Comparison of ENCODE assay signal across 10 cellular contexts in the genomic region with DNA sequence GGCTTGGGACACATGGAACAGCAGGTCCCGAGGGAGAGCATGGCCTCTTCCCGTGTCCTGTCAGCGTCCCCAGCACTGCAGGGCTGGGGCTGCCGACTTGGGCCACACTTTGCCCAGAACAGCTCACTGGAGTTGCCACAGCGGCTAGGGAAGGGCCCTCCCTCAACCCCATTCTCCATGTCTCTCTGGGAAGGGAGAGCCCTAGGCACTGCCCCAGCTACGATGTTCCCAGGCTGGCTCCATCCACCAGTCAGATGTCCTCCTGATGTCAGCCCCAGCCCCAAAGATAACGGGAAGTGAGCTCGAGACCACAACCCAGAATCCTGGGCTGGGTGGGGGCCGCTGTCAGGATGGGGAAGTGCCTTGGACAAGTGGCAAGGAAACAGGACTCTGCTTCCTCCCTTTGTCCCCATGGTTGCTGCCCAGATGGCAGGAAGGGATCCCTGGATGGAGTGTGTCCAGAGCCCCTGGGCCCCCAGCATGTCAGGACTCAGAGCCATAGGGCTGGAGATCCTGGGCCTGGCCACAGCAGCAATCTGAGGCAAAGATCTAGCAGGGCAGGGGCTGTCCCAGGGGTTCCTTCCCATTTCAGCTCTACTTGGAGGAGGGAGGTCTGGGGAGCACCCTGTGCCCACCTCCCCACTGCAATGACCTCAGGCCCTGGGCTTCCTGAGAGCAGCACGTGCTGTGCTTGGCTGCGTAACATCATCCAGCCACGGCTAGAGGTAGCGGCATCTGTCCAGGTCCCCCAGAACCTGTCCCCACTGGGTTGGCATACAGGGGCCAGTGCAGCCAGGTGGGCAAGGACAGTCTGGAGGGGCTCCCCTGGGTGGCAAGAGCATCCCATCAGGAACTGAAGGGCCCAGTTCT. TPM values are rescaled to one million over a fixed set of nuclear protein-coding genes. Genes with fewer than 3 reads are reported as not detected.
DNase-seq lines count a peak whose midpoint lies in the region; ATAC-seq, FAIRE-seq and TF ChIP-seq lines count a peak whose summit lies in the region.
"Not testable (repeated sequence)": the region's sequence is repeated elsewhere in the genome, so short reads cannot be mapped to it uniquely, and the experiment has no call there.
"Had no signal": no experiment of that assay in that cellular context is flagged by ENCODE, and none has a peak within 500 bp of the region (broad histone marks: within the 10 kb centered on the region; RNA-seq: fewer than 3 reads in every experiment).

No MANE protein-coding gene starts in this region.

- not testable (repeated sequence) for H3K9me3 Mint-ChIP-seq in CD4-positive, alpha-beta T cell; T-cell; activated T-helper 17 cell treated with anti-CD3 and anti-CD28 coated beads, Interleukin-2, amount 50 U/mL, for 72 hours; neural crest cell; stimulated activated effector memory CD8-positive, alpha-beta T cell treated with anti-CD3 and anti-CD28 coated beads, Interleukin-12 subunit alpha, Interleukin-12 subunit beta, amount 100 ng/mL, for 72 hours

- not testable (repeated sequence) for H3K9me1 ChIP-seq in K562 (ENCODE audit: control insufficient read depth, insufficient read depth, low read length)

- in situ Hi-C loops in K562 (cut with MboI): not testable (repeated sequence)

- not testable (repeated sequence) for H3K4me3 ChIP-seq in K562

- TF ChIP-seq POLR2A in K562 (conservative IDR thresholded peaks at IDR 0.05): not testable (repeated sequence)

- not testable (repeated sequence) for H3K27me3 ChIP-seq in CD4-positive, alpha-beta T cell (ENCODE audit: control insufficient read depth, insufficient read depth, low read length); K562 (ENCODE audit: control insufficient read depth in 2 of 2, insufficient read depth in 2 of 2, low read length in 2 of 2)

- TF ChIP-seq RAD21 in K562 (CRISPR knock-in tag; conservative IDR thresholded peaks at IDR 0.05 in 1 of 2, IDR thresholded peaks at IDR 0.05 in 1 of 2): not testable (repeated sequence)

- H3K79me2 ChIP-seq in K562 (ENCODE audit: control insufficient read depth, insufficient read depth, low read length): not testable (repeated sequence)

- H3K4me1 Mint-ChIP-seq in CD4-positive, alpha-beta T cell (ENCODE audit: low read depth); activated T-helper 17 cell treated with anti-CD3 and anti-CD28 coated beads, Interleukin-2, amount 50 U/mL, for 72 hours; neural crest cell; stimulated activated effector memory CD8-positive, alpha-beta T cell treated with anti-CD3 and anti-CD28 coated beads, Interleukin-12 subunit alpha, Interleukin-12 subunit beta, amount 100 ng/mL, for 72 hours: not testable (repeated sequence)
- peaks cover 0 to 10% (median 10%) of the 10 kb centered on the region in 3 donors for H3K4me1 Mint-ChIP-seq in T-cell

- not testable (repeated sequence) for H3K9me3 ChIP-seq in CD4-positive, alpha-beta T cell (ENCODE audit: control insufficient read depth, low read length); K562 (replicated peaks; ENCODE audit: control insufficient read depth, insufficient read depth, low read depth, low read length)

- H4K20me1 ChIP-seq in K562 (replicated peaks; ENCODE audit: control insufficient read depth, insufficient read depth, low read length): not testable (repeated sequence)

- intact Hi-C loops in CD4-positive, alpha-beta T cell (cut with DNase I, micrococcal nuclease); K562 (cut with micrococcal nuclease); cardiac septum (cut with DNase I): not testable (repeated sequence)

- H3K4me3 Mint-ChIP-seq in CD4-positive, alpha-beta T cell: peak overlapping the region; percentile 74
- H3K4me3 Mint-ChIP-seq in T-cell (peak overlapping the region in 2 of 3 donors; percentile 39 to 79), neural crest cell (peak overlapping the region; percentile 80)
- peak overlapping the region; percentile 79 for H3K4me3 Mint-ChIP-seq in activated T-helper 17 cell treated with anti-CD3 and anti-CD28 coated beads, Interleukin-2, amount 50 U/mL, for 72 hours
- peak overlapping the region; percentile 74 for H3K4me3 Mint-ChIP-seq in stimulated activated effector memory CD8-positive, alpha-beta T cell treated with anti-CD3 and anti-CD28 coated beads, Interleukin-12 subunit alpha, Interleukin-12 subunit beta, amount 100 ng/mL, for 72 hours

- not testable (repeated sequence) for H3K9ac ChIP-seq in K562 (ENCODE audit: insufficient read depth in 1 of 2, low read depth in 2 of 2, low read length in 2 of 2)

- not testable (repeated sequence) for BruUV-seq in K562 (replicated peaks; lab: Mats Ljungman, UMichigan)

- 38% methylated on average over 10 of the region's 13 CpGs for WGBS in K562 (ENCODE audit: insufficient coverage, low coverage, missing lambda C conversion rate)

- not testable (repeated sequence) for H3K36me3 ChIP-seq in K562 (ENCODE audit: control insufficient read depth, insufficient read depth, low read length)

- not testable (repeated sequence) for TF ChIP-seq EP300 in K562 (IDR thresholded peaks at IDR 0.05; ENCODE audit: low read length)

- POLR2A ChIA-PET in CD4-positive, alpha-beta T cell (lab: Charles Lee); T-cell (lab: Charles Lee); K562 (lab: Yijun Ruan, JAX): not testable (repeated sequence)

- not testable (repeated sequence) for DNase-seq in CD4-positive, alpha-beta T cell; K562 (ENCODE audit: extremely low read depth in 1 of 4, low spot score in 3 of 4); neural crest cell (ENCODE audit: low read depth, low spot score); stimulated activated effector memory CD8-positive, alpha-beta T cell treated with anti-CD3 and anti-CD28 coated beads, Interleukin-12 subunit alpha, Interleukin-12 subunit beta, amount 100 ng/mL, for 72 hours (ENCODE audit: low spot score in 2 of 2)
- peak in 1 of 34 experiments; percentile 13 for DNase-seq in T-cell
- DNase-seq in cardiac septum (ENCODE audit: low spot score): peak; percentile 71
- DNase-seq in mesenteric fat pad (ENCODE audit: low spot score): peak; percentile 69

- H3K27me3 Mint-ChIP-seq in CD4-positive, alpha-beta T cell: peaks cover 14% of the 10 kb centered on the region
- H3K27me3 Mint-ChIP-seq in T-cell: peaks cover 5 to 13% of the 10 kb centered on the region in 2 donors
- H3K27me3 Mint-ChIP-seq in activated T-helper 17 cell treated with anti-CD3 and anti-CD28 coated beads, Interleukin-2, amount 50 U/mL, for 72 hours; neural crest cell (ENCODE audit: low read depth): not testable (repeated sequence)

- not testable (repeated sequence) for H3K27ac ChIP-seq in CD4-positive, alpha-beta T cell (ENCODE audit: low read depth, low read length); K562 (ENCODE audit: extremely low read depth, low read depth, low read length)

- not testable (repeated sequence) for TF ChIP-seq CTCF in CD4-positive, alpha-beta T cell (IDR thresholded peaks at IDR 0.05); K562 (IDR thresholded peaks at IDR 0.05 in 2 of 3, conservative IDR thresholded peaks at IDR 0.05 in 1 of 3; ENCODE audit: insufficient read depth in 2 of 3, low read depth in 1 of 3, low read length in 3 of 3); neural crest cell (conservative IDR thresholded peaks at IDR 0.05)

- peaks cover 0 to 14% of the 10 kb centered on the region in 2 experiments; a peak in 2 of 5 replicates for H3K4me1 ChIP-seq in K562 (replicated peaks in 1 of 2; ENCODE audit: control insufficient read depth in 2 of 2, insufficient read depth in 2 of 2, low read length in 2 of 2)

- not testable (repeated sequence) for H3K27ac Mint-ChIP-seq in CD4-positive, alpha-beta T cell; T-cell; activated T-helper 17 cell treated with anti-CD3 and anti-CD28 coated beads, Interleukin-2, amount 50 U/mL, for 72 hours; neural crest cell (ENCODE audit: unreplicated experiment)
- peak overlapping the region; percentile 8 for H3K27ac Mint-ChIP-seq in stimulated activated effector memory CD8-positive, alpha-beta T cell treated with anti-CD3 and anti-CD28 coated beads, Interleukin-12 subunit alpha, Interleukin-12 subunit beta, amount 100 ng/mL, for 72 hours

- FAIRE-seq in K562 (lab: Jason Lieb, UNC): not testable (repeated sequence)

- not testable (repeated sequence) for ATAC-seq in CD4-positive, alpha-beta T cell (ENCODE audit: poor library complexity); T-cell (replicated peaks in 1 of 4); activated T-helper 17 cell treated with anti-CD3 and anti-CD28 coated beads, Interleukin-2, amount 50 U/mL, for 72 hours (replicated peaks); stimulated activated effector memory CD8-positive, alpha-beta T cell treated with anti-CD3 and anti-CD28 coated beads, Interleukin-12 subunit alpha, Interleukin-12 subunit beta, amount 100 ng/mL, for 72 hours
- ATAC-seq in K562: peak; percentile 8

- CTCF ChIA-PET in CD4-positive, alpha-beta T cell (lab: Charles Lee); T-cell (lab: Charles Lee); K562 (lab: Yijun Ruan, JAX; ENCODE audit: low intra/inter-chr PET ratio): not testable (repeated sequence)

- H3K4me2 ChIP-seq in K562 (ENCODE audit: insufficient read depth, low read length): not testable (repeated sequence)

- H3K36me3 Mint-ChIP-seq in CD4-positive, alpha-beta T cell (ENCODE audit: low read depth); T-cell; activated T-helper 17 cell treated with anti-CD3 and anti-CD28 coated beads, Interleukin-2, amount 50 U/mL, for 72 hours (ENCODE audit: low read depth); neural crest cell (ENCODE audit: low read depth); stimulated activated effector memory CD8-positive, alpha-beta T cell treated with anti-CD3 and anti-CD28 coated beads, Interleukin-12 subunit alpha, Interleukin-12 subunit beta, amount 100 ng/mL, for 72 hours: not testable (repeated sequence)

- not testable (repeated sequence) for H2AFZ ChIP-seq in K562 (ENCODE audit: low read depth, low read length)

RNA-seq across cellular contexts. Expression of gene CCDC74B, which starts 2.3 kb away (rescaled TPM):
- total RNA-seq in CD4-positive, alpha-beta T cell: under 1 TPM; 0.38 to 0.56 TPM
- 1 to 10 TPM in 1 of 5 donors, under 1 TPM in 3, not detected in 1; 0.42 to 2.0 (median 0.78) TPM for total RNA-seq in T-cell
- 1 to 10 TPM; 1.3 to 4.4 TPM for total RNA-seq in activated T-helper 17 cell treated with anti-CD3 and anti-CD28 coated beads, Interleukin-2, amount 50 U/mL, for 72 hours
- 4.0 and 15.6 TPM in 2 replicates for total RNA-seq in K562 (2011; cell fraction: chromatin; rRNA removed; ENCODE audit: low replicate concordance)
- 8.2 and 11.2 TPM in 2 replicates for total RNA-seq in K562 (2011; cell fraction: nucleolus; rRNA removed)
- 6.4 and 6.6 TPM in 2 replicates for total RNA-seq in K562 (2011; cell fraction: nucleoplasm; rRNA removed)
- total RNA-seq in K562 (2014; rRNA removed): 0.59 and 0.65 TPM in 2 replicates
- 0.11 and 0.19 TPM in 2 replicates for total RNA-seq in K562 (2014; rRNA removed; fragmentation: Illumina TruSeq; extraction: Trizol)
- total RNA-seq in K562 (2015; rRNA removed; fragmentation: Illumina TruSeq; extraction: Trizol): 0.25 and 0.57 TPM in 2 replicates
- total RNA-seq in K562 (2021): 1.0 and 1.4 TPM in 2 replicates
- polyA plus RNA-seq in K562 (2011; rRNA removed): 1.2 and 2.1 TPM in 2 replicates
- polyA plus RNA-seq in K562 (2011; cell fraction: cytosol; rRNA removed): 0.68 and 1.6 TPM in 2 replicates
- polyA plus RNA-seq in K562 (2011; cell fraction: nucleus; rRNA removed): 16.4 and 25.1 TPM in 2 replicates
- polyA plus RNA-seq in K562 (2012): 2.9 and 6.0 TPM in 2 replicates
- polyA plus RNA-seq in K562 (2014; fragmentation: Illumina TruSeq; extraction: Trizol): 0.28 and 0.45 TPM in 2 replicates
- under 1 TPM in 1 of 2 experiments, not detected in 1; 0.04 TPM for polyA plus RNA-seq in K562 (2014; fragmentation: Nextera tagmentation; extraction: Ambion mirVana)
- 1.5 and 1.6 TPM in 2 replicates for polyA plus RNA-seq in K562 (2014; rRNA removed)
- polyA minus RNA-seq in K562 (2011; rRNA and poly(A)+ RNA removed): 0.18 and 0.42 TPM in 2 replicates
- polyA minus RNA-seq in K562 (2011; cell fraction: cytosol; rRNA and poly(A)+ RNA removed): 0.36 TPM in 1 of 2 replicates, not detected in the other
- polyA minus RNA-seq in K562 (2011; cell fraction: nucleus; rRNA and poly(A)+ RNA removed): 1.9 TPM in 2 replicates
- 0.81 TPM for total RNA-seq in cardiac septum
- 0.64 TPM for total RNA-seq in mesenteric fat pad
- total RNA-seq in neural crest cell: 12.6 and 13.9 TPM in 2 replicates

RNA-seq across cellular contexts. Expression of gene POTEF, which starts 13.6 kb away (rescaled TPM):
- total RNA-seq in CD4-positive, alpha-beta T cell: not detected
- total RNA-seq in T-cell (not detected), K562 (2014; rRNA removed) (0.23 and 0.33 TPM in 2 replicates), K562 (2014; rRNA removed; fragmentation: Illumina TruSeq; extraction: Trizol) (0.38 and 0.51 TPM in 2 replicates), K562 (2015; rRNA removed; fragmentation: Illumina TruSeq; extraction: Trizol) (0.33 and 0.41 TPM in 2 replicates), K562 (2021) (2.1 and 2.2 TPM in 2 replicates), cardiac septum (not detected), mesenteric fat pad (not detected), neural crest cell (8.4 and 11.0 TPM in 2 replicates)
- not detected for total RNA-seq in activated T-helper 17 cell treated with anti-CD3 and anti-CD28 coated beads, Interleukin-2, amount 50 U/mL, for 72 hours
- 6.4 and 10.3 TPM in 2 replicates for total RNA-seq in K562 (2011; cell fraction: chromatin; rRNA removed; ENCODE audit: low replicate concordance)
- 5.8 and 8.0 TPM in 2 replicates for total RNA-seq in K562 (2011; cell fraction: nucleolus; rRNA removed)
- 4.4 and 6.6 TPM in 2 replicates for total RNA-seq in K562 (2011; cell fraction: nucleoplasm; rRNA removed)
- polyA plus RNA-seq in K562 (2011; rRNA removed) (0.09 and 0.15 TPM in 2 replicates), K562 (2014; fragmentation: Illumina TruSeq; extraction: Trizol) (0.25 and 0.26 TPM in 2 replicates), K562 (2014; fragmentation: Nextera tagmentation; extraction: Ambion mirVana) (under 1 TPM in 1 of 2 experiments, not detected in 1; 0.04 TPM), K562 (2014; rRNA removed) (0.18 and 0.28 TPM in 2 replicates)
- polyA plus RNA-seq in K562 (2011; cell fraction: cytosol; rRNA removed): 0.06 and 0.09 TPM in 2 replicates
- 0.90 and 2.3 TPM in 2 replicates for polyA plus RNA-seq in K562 (2011; cell fraction: nucleus; rRNA removed)
- 0.10 and 0.24 TPM in 2 replicates for polyA plus RNA-seq in K562 (2012)
- 0.57 and 0.74 TPM in 2 replicates for polyA minus RNA-seq in K562 (2011; rRNA and poly(A)+ RNA removed)
- 0.36 TPM in 1 of 2 replicates, not detected in the other for polyA minus RNA-seq in K562 (2011; cell fraction: cytosol; rRNA and poly(A)+ RNA removed)
- 4.0 and 4.8 TPM in 2 replicates for polyA minus RNA-seq in K562 (2011; cell fraction: nucleus; rRNA and poly(A)+ RNA removed)
- total RNA-seq: HFFc6 had no signal

RNA-seq across cellular contexts. Expression of gene SMPD4, which starts 38.8 kb away (rescaled TPM):
- total RNA-seq in CD4-positive, alpha-beta T cell: 10 to 100 TPM; 81.2 to 89.9 TPM
- total RNA-seq in T-cell (10 to 100 TPM; 56.3 to 75.7 (median 62.9) TPM), K562 (2014; rRNA removed) (46.6 and 61.6 TPM in 2 replicates), K562 (2014; rRNA removed; fragmentation: Illumina TruSeq; extraction: Trizol) (25.7 and 26.0 TPM in 2 replicates), K562 (2015; rRNA removed; fragmentation: Illumina TruSeq; extraction: Trizol) (35.7 and 39.6 TPM in 2 replicates), K562 (2021) (108 and 123 TPM in 2 replicates), cardiac septum (22.5 TPM), mesenteric fat pad (32.7 TPM), neural crest cell (91.7 and 103 TPM in 2 replicates)
- 100 to 1,000 TPM in 1 of 2 donors, 10 to 100 TPM in 1; 49.6 to 105 TPM for total RNA-seq in activated T-helper 17 cell treated with anti-CD3 and anti-CD28 coated beads, Interleukin-2, amount 50 U/mL, for 72 hours
- total RNA-seq in K562 (2011; cell fraction: chromatin; rRNA removed; ENCODE audit: low replicate concordance): 91.3 and 261 TPM in 2 replicates
- 155 and 168 TPM in 2 replicates for total RNA-seq in K562 (2011; cell fraction: nucleolus; rRNA removed)
- total RNA-seq in K562 (2011; cell fraction: nucleoplasm; rRNA removed): 102 and 110 TPM in 2 replicates
- polyA plus RNA-seq in K562 (2011; rRNA removed) (33.4 and 80.6 TPM in 2 replicates), K562 (2014; fragmentation: Illumina TruSeq; extraction: Trizol) (79.3 and 102 TPM in 2 replicates), K562 (2014; fragmentation: Nextera tagmentation; extraction: Ambion mirVana) (1 to 10 TPM; 7.5 to 8.8 TPM), K562 (2014; rRNA removed) (65.1 and 71.4 TPM in 2 replicates)
- 38.3 and 60.1 TPM in 2 replicates for polyA plus RNA-seq in K562 (2011; cell fraction: cytosol; rRNA removed)
- polyA plus RNA-seq in K562 (2011; cell fraction: nucleus; rRNA removed): 258 and 368 TPM in 2 replicates
- polyA plus RNA-seq in K562 (2012): 62.6 and 64.0 TPM in 2 replicates
- 26.6 and 35.5 TPM in 2 replicates for polyA minus RNA-seq in K562 (2011; rRNA and poly(A)+ RNA removed)
- 63.5 and 85.1 TPM in 2 replicates for polyA minus RNA-seq in K562 (2011; cell fraction: cytosol; rRNA and poly(A)+ RNA removed)
- polyA minus RNA-seq in K562 (2011; cell fraction: nucleus; rRNA and poly(A)+ RNA removed): 80.4 and 94.5 TPM in 2 replicates

RNA-seq across cellular contexts. Expression of gene MZT2B, which starts 39.4 kb away (rescaled TPM):
- total RNA-seq in CD4-positive, alpha-beta T cell: 100 to 1,000 TPM; 229 to 254 TPM
- total RNA-seq in T-cell (100 to 1,000 TPM; 195 to 294 (median 281) TPM), K562 (2014; rRNA removed) (435 and 624 TPM in 2 replicates), K562 (2014; rRNA removed; fragmentation: Illumina TruSeq; extraction: Trizol) (15.9 and 19.3 TPM in 2 replicates), K562 (2015; rRNA removed; fragmentation: Illumina TruSeq; extraction: Trizol) (102 and 115 TPM in 2 replicates), K562 (2021) (379 and 394 TPM in 2 replicates), cardiac septum (253 TPM), mesenteric fat pad (132 TPM), neural crest cell (240 and 242 TPM in 2 replicates)
- total RNA-seq in activated T-helper 17 cell treated with anti-CD3 and anti-CD28 coated beads, Interleukin-2, amount 50 U/mL, for 72 hours: 100 to 1,000 TPM; 326 to 373 TPM
- 10.2 and 28.9 TPM in 2 replicates for total RNA-seq in K562 (2011; cell fraction: chromatin; rRNA removed; ENCODE audit: low replicate concordance)
- 71.5 and 79.0 TPM in 2 replicates for total RNA-seq in K562 (2011; cell fraction: nucleolus; rRNA removed)
- 32.1 and 38.3 TPM in 2 replicates for total RNA-seq in K562 (2011; cell fraction: nucleoplasm; rRNA removed)
- polyA plus RNA-seq in K562 (2011; rRNA removed) (114 and 170 TPM in 2 replicates), K562 (2014; fragmentation: Illumina TruSeq; extraction: Trizol) (12.5 and 57.0 TPM in 2 replicates), K562 (2014; fragmentation: Nextera tagmentation; extraction: Ambion mirVana) (1 to 10 TPM; 5.1 to 9.3 TPM), K562 (2014; rRNA removed) (321 and 383 TPM in 2 replicates)
- 101 and 352 TPM in 2 replicates for polyA plus RNA-seq in K562 (2011; cell fraction: cytosol; rRNA removed)
- polyA plus RNA-seq in K562 (2011; cell fraction: nucleus; rRNA removed): 57.8 and 72.4 TPM in 2 replicates
- 267 and 316 TPM in 2 replicates for polyA plus RNA-seq in K562 (2012)
- 3.0 and 3.9 TPM in 2 replicates for polyA minus RNA-seq in K562 (2011; rRNA and poly(A)+ RNA removed)
- polyA minus RNA-seq in K562 (2011; cell fraction: cytosol; rRNA and poly(A)+ RNA removed): 41.0 and 73.4 TPM in 2 replicates
- 24.0 and 37.5 TPM in 2 replicates for polyA minus RNA-seq in K562 (2011; cell fraction: nucleus; rRNA and poly(A)+ RNA removed)

RNA-seq across cellular contexts. Expression of gene TUBA3E, which starts 55.6 kb away (rescaled TPM):
- not detected for total RNA-seq in CD4-positive, alpha-beta T cell
- total RNA-seq in T-cell (not detected), K562 (2014; rRNA removed) (0.14 and 0.41 TPM in 2 replicates), K562 (2014; rRNA removed; fragmentation: Illumina TruSeq; extraction: Trizol) (0.10 TPM in 1 of 2 replicates, not detected in the other), K562 (2015; rRNA removed; fragmentation: Illumina TruSeq; extraction: Trizol) (0.15 and 0.25 TPM in 2 replicates), K562 (2021) (not detected in 2 replicates), cardiac septum (1.2 TPM), mesenteric fat pad (not detected), neural crest cell (not detected in 2 replicates)
- not detected for total RNA-seq in activated T-helper 17 cell treated with anti-CD3 and anti-CD28 coated beads, Interleukin-2, amount 50 U/mL, for 72 hours
- total RNA-seq in K562 (2011; cell fraction: chromatin; rRNA removed; ENCODE audit: low replicate concordance): not detected in 2 replicates
- total RNA-seq in K562 (2011; cell fraction: nucleolus; rRNA removed): not detected in 2 replicates
- not detected in 2 replicates for total RNA-seq in K562 (2011; cell fraction: nucleoplasm; rRNA removed)
- polyA plus RNA-seq in K562 (2011; rRNA removed) (0.11 and 0.26 TPM in 2 replicates), K562 (2014; fragmentation: Illumina TruSeq; extraction: Trizol) (0.22 and 0.30 TPM in 2 replicates), K562 (2014; fragmentation: Nextera tagmentation; extraction: Ambion mirVana) (under 1 TPM in 1 of 2 experiments, not detected in 1; 0.13 TPM), K562 (2014; rRNA removed) (0.09 and 0.12 TPM in 2 replicates)
- 0.34 and 0.48 TPM in 2 replicates for polyA plus RNA-seq in K562 (2011; cell fraction: cytosol; rRNA removed)
- polyA plus RNA-seq in K562 (2011; cell fraction: nucleus; rRNA removed): 0.34 and 0.37 TPM in 2 replicates
- polyA plus RNA-seq in K562 (2012): 0.06 and 0.09 TPM in 2 replicates
- 0.14 TPM in 1 of 2 replicates, not detected in the other for polyA minus RNA-seq in K562 (2011; rRNA and poly(A)+ RNA removed)
- not detected in 2 replicates for polyA minus RNA-seq in K562 (2011; cell fraction: cytosol; rRNA and poly(A)+ RNA removed)
- not detected in 2 replicates for polyA minus RNA-seq in K562 (2011; cell fraction: nucleus; rRNA and poly(A)+ RNA removed)
- total RNA-seq: HFFc6, Peyer's patch had no signal
